Comparison of ENCODE assay signal across 15 cellular contexts in genomic region chr2:126643972-126644371, GRCh38.
"Had no signal": no experiment of that assay in that cellular context is flagged by ENCODE, and none has a peak within 500 bp of the region (broad histone marks: within the 10 kb centered on the region; RNA-seq: fewer than 3 reads in every experiment).

No MANE protein-coding gene starts in this region.

- H3K4me3 ChIP-seq: dorsolateral prefrontal cortex, transverse colon, vagina had no signal

- ATAC-seq: activated naive CD4-positive, alpha-beta T cell treated with anti-CD3 and anti-CD28 coated beads, Interleukin-2, amount 50 U/mL, for 72 hours; activated T-cell treated with anti-CD3 and anti-CD28 coated beads, Interleukin-2, amount 50 U/mL, for 72 hours; left colon had no signal

- H3K4me3 Mint-ChIP-seq: activated T-cell treated with anti-CD3 and anti-CD28 coated beads, Interleukin-2, amount 50 U/mL, for 72 hours; naive thymus-derived CD4-positive, alpha-beta T cell; T-helper 1 cell treated with Interleukin-12 subunit alpha and Interleukin-12 subunit beta and Interleukin-4 antibody, amounts not matched to agents 30 μg/mL and 1 μg/mL, for 36 hours had no signal

- H3K4me1 ChIP-seq: transverse colon, vagina had no signal

- H3K27ac Mint-ChIP-seq: activated T-cell treated with anti-CD3 and anti-CD28 coated beads, Interleukin-2, amount 50 U/mL, for 72 hours; T-helper 1 cell treated with Interleukin-12 subunit alpha and Interleukin-12 subunit beta and Interleukin-4 antibody, amounts not matched to agents 30 μg/mL and 1 μg/mL, for 36 hours had no signal

- DNase-seq: activated CD4-positive, alpha-beta T cell treated with anti-CD3 and anti-CD28 coated beads for 4 hours; activated CD8-positive, alpha-beta memory T cell treated with anti-CD3 and anti-CD28 coated beads, Interleukin-2, amount 50 U/mL, for 48 hours; activated gamma-delta T cell; activated T-cell treated with anti-CD3 and anti-CD28 coated beads, Interleukin-2, amount 50 U/mL, for 72 hours; dorsolateral prefrontal cortex; left colon; naive thymus-derived CD4-positive, alpha-beta T cell; nucleus accumbens; stimulated activated CD4-positive, alpha-beta T cell treated with anti-CD3 and anti-CD28 coated beads, Interleukin-15, amount 100 ng/mL, for 24 hours; stimulated activated CD4-positive, alpha-beta T cell treated with anti-CD3 and anti-CD28 coated beads, Interleukin-4, amount 100 ng/mL, for 1 hour; stimulated activated naive CD8-positive, alpha-beta T cell treated with anti-CD3 and anti-CD28 coated beads, Interleukin-15, Interleukin-2, amounts not matched to agents 100 U/mL and 50 U/mL, for 24 hours; transverse colon had no signal

- H3K36me3 Mint-ChIP-seq: activated naive CD4-positive, alpha-beta T cell treated with anti-CD3 and anti-CD28 coated beads, Interleukin-2, amount 50 U/mL, for 72 hours had no signal

- H3K9me3 ChIP-seq: transverse colon, vagina had no signal

- H3K36me3 ChIP-seq: transverse colon, vagina had no signal
